ENCODE assay signal across 10 cellular contexts in the genomic region with DNA sequence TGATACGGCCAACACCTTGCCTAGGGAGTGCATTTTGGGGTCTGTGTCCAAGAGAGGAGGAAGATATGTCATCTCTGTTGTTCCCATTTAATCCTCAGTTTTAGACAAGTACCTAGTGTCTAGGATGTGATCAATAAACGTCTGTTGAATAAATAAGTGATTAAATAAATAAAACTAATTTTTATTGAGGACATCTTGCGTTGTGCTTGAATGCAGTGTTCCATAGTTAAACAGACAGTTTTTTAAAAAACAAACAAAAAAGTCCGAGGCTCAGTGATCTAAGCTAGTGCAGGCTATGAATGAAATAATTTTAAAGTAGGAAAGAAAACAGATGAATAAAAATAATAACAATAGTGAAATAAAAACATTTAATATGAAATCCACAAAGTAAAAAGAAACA.
"Had no signal": no experiment of that assay in that cellular context is flagged by ENCODE, and none has a peak within 500 bp of the region (broad histone marks: within the 10 kb centered on the region; RNA-seq: fewer than 3 reads in every experiment).

No MANE protein-coding gene starts in this region.

- H3K4me1 ChIP-seq: HAP-1 had no signal

- H3K9me3 Mint-ChIP-seq: GM23338 had no signal

- H3K9me3 ChIP-seq: HAP-1 had no signal

- FAIRE-seq: H1, H54, HTR-8/SVneo, K562 had no signal

- H2AFZ ChIP-seq: GM23338 had no signal

- H3K4me3 Mint-ChIP-seq: GM23338, HFFc6 had no signal

- H3K36me3 ChIP-seq: HAP-1 had no signal

- H3K4me1 Mint-ChIP-seq: GM23338 had no signal

- H3K4me3 ChIP-seq: GM23338, HAP-1, K562 had no signal

- ATAC-seq: GM23338, HCT116, K562 had no signal

- H3K4me2 ChIP-seq: GM23338 had no signal

- H3K27ac Mint-ChIP-seq: GM23338, HFFc6 had no signal

- DNase-seq: HFFc6, IMR-90, KG1 had no signal
